Comparison of ENCODE assay signal across 23 cellular contexts in the genomic region with DNA sequence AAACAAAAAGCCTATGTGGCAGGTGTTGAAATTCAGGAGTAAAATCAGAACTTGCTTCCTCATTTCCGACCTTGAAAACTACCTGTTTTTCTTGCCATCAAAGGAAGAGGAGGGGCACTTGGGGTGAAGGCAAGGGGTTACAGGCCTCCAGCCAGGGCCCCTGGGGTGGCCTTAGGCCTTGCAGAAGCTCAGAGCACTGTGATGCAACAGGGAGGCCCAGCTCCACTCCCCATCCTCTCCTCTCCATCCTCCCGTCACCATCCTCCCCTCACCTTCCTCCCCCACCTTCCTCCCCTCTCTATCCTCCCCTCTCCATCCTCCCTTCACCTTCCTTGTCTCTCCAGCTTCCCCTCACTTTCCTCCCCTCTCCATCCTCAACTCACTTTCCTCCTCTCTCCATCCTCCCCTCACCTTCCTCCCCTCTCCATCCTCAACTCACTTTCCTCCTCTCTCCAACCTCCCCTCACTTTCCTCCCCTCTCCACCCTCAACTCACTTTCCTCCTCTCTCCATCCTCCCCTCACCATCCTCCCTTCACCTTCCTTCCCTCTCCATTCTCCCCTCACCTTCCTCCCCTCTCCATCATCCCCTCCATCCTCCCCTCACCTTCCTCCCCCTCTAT.
DNase-seq lines count a peak whose midpoint lies in the region; ATAC-seq, FAIRE-seq and TF ChIP-seq lines count a peak whose summit lies in the region.
"Had no signal": no experiment of that assay in that cellular context is flagged by ENCODE, and none has a peak within 500 bp of the region (broad histone marks: within the 10 kb centered on the region; RNA-seq: fewer than 3 reads in every experiment).

No MANE protein-coding gene starts in this region.

- no peak overlapping the region for H3K9ac ChIP-seq in K562 (ENCODE audit: insufficient read depth in 1 of 2, low read depth in 2 of 2, low read length in 2 of 2)

- intact Hi-C loops in K562 (cut with micrococcal nuclease) = no loop called here

- H3K36me3 Mint-ChIP-seq in activated T-cell treated with anti-CD3 and anti-CD28 coated beads, Interleukin-2, amount 50 U/mL, for 72 hours (ENCODE audit: insufficient read depth in 2 of 2) = no peaks in the 10 kb centered on the region
- H3K36me3 Mint-ChIP-seq in activated T-cell treated with anti-CD3 and anti-CD28 coated beads, Interleukin-2, amount 50 U/mL, for 4 hours (ENCODE audit: insufficient read depth) = no peaks in the 10 kb centered on the region
- H3K36me3 Mint-ChIP-seq in stimulated activated naive B cell treated with anti-CD40 and anti-IgM and Interleukin-4, amounts not matched to agents 10 μg/mL and 1 μg/mL and 100 μg/mL, for 72 hours = no peaks in the 10 kb centered on the region
- H3K36me3 Mint-ChIP-seq: activated CD8-positive, alpha-beta memory T cell treated with anti-CD3 and anti-CD28 coated beads, Interleukin-2, amount 10 ng/mL, durations not matched to agents 7 days and 5 days; activated naive CD8-positive, alpha-beta T cell treated with anti-CD3 and anti-CD28 coated beads, Interleukin-2, amount 10 ng/mL, durations not matched to agents 7 days and 5 days; CD14-positive monocyte; mesothelial cell of epicardium had no signal

- no peak for FAIRE-seq in K562 (lab: Jason Lieb, UNC)
- FAIRE-seq: RCC 7860 had no signal

- H3K9me3 Mint-ChIP-seq in activated T-cell treated with anti-CD3 and anti-CD28 coated beads, Interleukin-2, amount 50 U/mL, for 72 hours = no peaks in the 10 kb centered on the region
- H3K9me3 Mint-ChIP-seq in activated T-cell treated with anti-CD3 and anti-CD28 coated beads, Interleukin-2, amount 50 U/mL, for 4 hours = no peaks in the 10 kb centered on the region
- H3K9me3 Mint-ChIP-seq in stimulated activated naive B cell treated with anti-CD40 and anti-IgM and Interleukin-4, amounts not matched to agents 10 μg/mL and 1 μg/mL and 100 μg/mL, for 72 hours = no peaks in the 10 kb centered on the region
- H3K9me3 Mint-ChIP-seq: activated naive CD8-positive, alpha-beta T cell treated with anti-CD3 and anti-CD28 coated beads, Interleukin-2, amount 10 ng/mL, durations not matched to agents 7 days and 5 days; CD14-positive monocyte; mesothelial cell of epicardium; nephron had no signal

- no peak for TF ChIP-seq EP300 in K562 (IDR thresholded peaks at IDR 0.05; ENCODE audit: low read length)

- TF ChIP-seq CTCF in GM13977 (IDR thresholded peaks at IDR 0.05; ENCODE audit: extremely low read depth, insufficient read depth, missing control alignments) (no peak), K562 (IDR thresholded peaks at IDR 0.05 in 2 of 3, conservative IDR thresholded peaks at IDR 0.05 in 1 of 3; ENCODE audit: insufficient read depth in 2 of 3, low read depth in 1 of 3, low read length in 3 of 3) (no peak)

- H4K20me1 ChIP-seq in K562 (replicated peaks; ENCODE audit: control insufficient read depth, insufficient read depth, low read length) = peaks cover 4% of the 10 kb centered on the region; the same call in 1 of the 2 replicates

- no peak overlapping the region for H2AFZ ChIP-seq in K562 (ENCODE audit: low read depth, low read length)

- no peaks in the 10 kb centered on the region for H3K9me3 ChIP-seq in K562 (replicated peaks; ENCODE audit: control insufficient read depth, insufficient read depth, low read depth, low read length)
- H3K9me3 ChIP-seq: heart left ventricle, sigmoid colon, suprapubic skin had no signal

- CTCF ChIA-PET in K562 (lab: Yijun Ruan, JAX; ENCODE audit: low intra/inter-chr PET ratio) = no interaction called here

- DNase-seq in activated T-cell treated with anti-CD3 and anti-CD28 coated beads, Interleukin-2, amount 50 U/mL, for 72 hours = peak in 1 of 2 donors; percentile 15
- no peak for DNase-seq in activated T-cell treated with anti-CD3 and anti-CD28 coated beads, Interleukin-2, amount 50 U/mL, for 4 hours
- DNase-seq in GM13977 (ENCODE audit: low spot score) = peak; percentile 52
- no peak for DNase-seq in K562 (ENCODE audit: extremely low read depth in 1 of 4, low spot score in 3 of 4)
- no peak for DNase-seq in stimulated activated naive B cell treated with anti-CD40 and anti-IgM and Interleukin-4, amounts not matched to agents 10 μg/mL and 1 μg/mL and 100 μg/mL, for 72 hours
- no peak for DNase-seq in iPS-NIHi11 (ENCODE audit: low spot score)
- DNase-seq in iPS-NIHi7 (ENCODE audit: extremely low spot score) = no peak
- DNase-seq: activated CD4-positive, CD25-positive, alpha-beta regulatory T cell; activated CD8-positive, alpha-beta memory T cell treated with anti-CD3 and anti-CD28 coated beads, Interleukin-2, amount 10 ng/mL, durations not matched to agents 7 days and 5 days; activated naive CD8-positive, alpha-beta T cell treated with anti-CD3 and anti-CD28 coated beads, Interleukin-2, amount 10 ng/mL, durations not matched to agents 7 days and 5 days; cerebellar nuclear complex; NCI-H1436; NCI-H510A; sigmoid colon had no signal

- in situ Hi-C loops in GM13977 (cut with MboI; ENCODE audit: low pct_unique_long_range_greater_than_20kb, low sequenced_read_pairs, unreplicated experiment) = no loop called here
- in situ Hi-C loops in K562 (cut with MboI) = no loop called here

- BruUV-seq in K562 (replicated peaks; lab: Mats Ljungman, UMichigan) = no TSS peak

- TF ChIP-seq POLR2A in K562 (conservative IDR thresholded peaks at IDR 0.05) = no peak

- POLR2A ChIA-PET in K562 (lab: Yijun Ruan, JAX) = no interaction called here

- no peaks in the 10 kb centered on the region for H3K27me3 Mint-ChIP-seq in activated T-cell treated with anti-CD3 and anti-CD28 coated beads, Interleukin-2, amount 50 U/mL, for 72 hours (ENCODE audit: low read depth)
- H3K27me3 Mint-ChIP-seq in activated T-cell treated with anti-CD3 and anti-CD28 coated beads, Interleukin-2, amount 50 U/mL, for 4 hours (ENCODE audit: low read depth) = peaks cover 5% of the 10 kb centered on the region
- peaks cover 22 to 42% of the 10 kb centered on the region in 2 donors for H3K27me3 Mint-ChIP-seq in stimulated activated naive B cell treated with anti-CD40 and anti-IgM and Interleukin-4, amounts not matched to agents 10 μg/mL and 1 μg/mL and 100 μg/mL, for 72 hours
- H3K27me3 Mint-ChIP-seq: activated naive CD8-positive, alpha-beta T cell treated with anti-CD3 and anti-CD28 coated beads, Interleukin-2, amount 10 ng/mL, durations not matched to agents 7 days and 5 days had no signal

- TF ChIP-seq RAD21 in K562 (CRISPR knock-in tag; conservative IDR thresholded peaks at IDR 0.05 in 1 of 2, IDR thresholded peaks at IDR 0.05 in 1 of 2) = no peak

- no peaks in the 10 kb centered on the region for H3K79me2 ChIP-seq in K562 (ENCODE audit: control insufficient read depth, insufficient read depth, low read length)

- no peak overlapping the region for H3K4me3 Mint-ChIP-seq in activated T-cell treated with anti-CD3 and anti-CD28 coated beads, Interleukin-2, amount 50 U/mL, for 72 hours
- no peak overlapping the region for H3K4me3 Mint-ChIP-seq in activated T-cell treated with anti-CD3 and anti-CD28 coated beads, Interleukin-2, amount 50 U/mL, for 4 hours
- no peak overlapping the region for H3K4me3 Mint-ChIP-seq in stimulated activated naive B cell treated with anti-CD40 and anti-IgM and Interleukin-4, amounts not matched to agents 10 μg/mL and 1 μg/mL and 100 μg/mL, for 72 hours
- H3K4me3 Mint-ChIP-seq: activated CD8-positive, alpha-beta memory T cell treated with anti-CD3 and anti-CD28 coated beads, Interleukin-2, amount 10 ng/mL, durations not matched to agents 7 days and 5 days; activated naive CD8-positive, alpha-beta T cell treated with anti-CD3 and anti-CD28 coated beads, Interleukin-2, amount 10 ng/mL, durations not matched to agents 7 days and 5 days; CD14-positive monocyte; mesothelial cell of epicardium; nephron had no signal

- peaks cover 2% of the 10 kb centered on the region for H3K9me1 ChIP-seq in K562 (ENCODE audit: control insufficient read depth, insufficient read depth, low read length)

- no peak overlapping the region for H3K4me3 ChIP-seq in K562
- H3K4me3 ChIP-seq: heart left ventricle, sigmoid colon, suprapubic skin had no signal

- 7% methylated on average over 1 of the region's 2 CpGs for WGBS in K562 (ENCODE audit: insufficient coverage, low coverage, missing lambda C conversion rate)

- H3K27ac Mint-ChIP-seq in activated T-cell treated with anti-CD3 and anti-CD28 coated beads, Interleukin-2, amount 50 U/mL, for 72 hours = no peak overlapping the region
- H3K27ac Mint-ChIP-seq in stimulated activated naive B cell treated with anti-CD40 and anti-IgM and Interleukin-4, amounts not matched to agents 10 μg/mL and 1 μg/mL and 100 μg/mL, for 72 hours = peak overlapping the region; percentile 20
- H3K27ac Mint-ChIP-seq: activated CD8-positive, alpha-beta memory T cell treated with anti-CD3 and anti-CD28 coated beads, Interleukin-2, amount 10 ng/mL, durations not matched to agents 7 days and 5 days; activated naive CD8-positive, alpha-beta T cell treated with anti-CD3 and anti-CD28 coated beads, Interleukin-2, amount 10 ng/mL, durations not matched to agents 7 days and 5 days; CD14-positive monocyte; mesothelial cell of epicardium; nephron had no signal

- H3K27ac ChIP-seq in K562 (ENCODE audit: extremely low read depth, low read depth, low read length) = no peak overlapping the region
- H3K27ac ChIP-seq: heart left ventricle, HL-60, sigmoid colon, suprapubic skin had no signal

- H3K27me3 ChIP-seq in K562 (ENCODE audit: control insufficient read depth in 2 of 2, insufficient read depth in 2 of 2, low read length in 2 of 2) = peaks cover 24 to 69% of the 10 kb centered on the region in 2 experiments; a peak in 4 of 5 replicates
- H3K27me3 ChIP-seq: heart left ventricle, sigmoid colon, suprapubic skin had no signal

- peaks cover 0 to 8% of the 10 kb centered on the region in 2 experiments; a peak in 1 of 5 replicates for H3K4me1 ChIP-seq in K562 (replicated peaks in 1 of 2; ENCODE audit: control insufficient read depth in 2 of 2, insufficient read depth in 2 of 2, low read length in 2 of 2)

- no peak overlapping the region for H3K4me2 ChIP-seq in K562 (ENCODE audit: insufficient read depth, low read length)

- ATAC-seq in activated T-cell treated with anti-CD3 and anti-CD28 coated beads, Interleukin-2, amount 50 U/mL, for 72 hours (replicated peaks in 1 of 2) = peak; percentile 44 to 60
- ATAC-seq in activated T-cell treated with anti-CD3 and anti-CD28 coated beads, Interleukin-2, amount 50 U/mL, for 4 hours = no peak
- no peak for ATAC-seq in K562
- ATAC-seq in stimulated activated naive B cell treated with anti-CD40 and anti-IgM and Interleukin-4, amounts not matched to agents 10 μg/mL and 1 μg/mL and 100 μg/mL, for 72 hours (replicated peaks) = peak; percentile 73 to 75
- no peak for ATAC-seq in HG03175 (IDR thresholded peaks at IDR 0.05; ENCODE audit: unreplicated experiment)
- ATAC-seq: activated CD8-positive, alpha-beta memory T cell treated with anti-CD3 and anti-CD28 coated beads, Interleukin-2, amount 10 ng/mL, durations not matched to agents 7 days and 5 days; left lobe of liver had no signal

- peaks cover 11% of the 10 kb centered on the region for H3K4me1 Mint-ChIP-seq in activated T-cell treated with anti-CD3 and anti-CD28 coated beads, Interleukin-2, amount 50 U/mL, for 72 hours (ENCODE audit: low read depth)
- peaks cover 7% of the 10 kb centered on the region for H3K4me1 Mint-ChIP-seq in activated T-cell treated with anti-CD3 and anti-CD28 coated beads, Interleukin-2, amount 50 U/mL, for 4 hours (ENCODE audit: low read depth)
- peaks cover 18 to 24% of the 10 kb centered on the region in 2 donors for H3K4me1 Mint-ChIP-seq in stimulated activated naive B cell treated with anti-CD40 and anti-IgM and Interleukin-4, amounts not matched to agents 10 μg/mL and 1 μg/mL and 100 μg/mL, for 72 hours
- H3K4me1 Mint-ChIP-seq: activated CD8-positive, alpha-beta memory T cell treated with anti-CD3 and anti-CD28 coated beads, Interleukin-2, amount 10 ng/mL, durations not matched to agents 7 days and 5 days; CD14-positive monocyte; mesothelial cell of epicardium had no signal

- H3K36me3 ChIP-seq in K562 (ENCODE audit: control insufficient read depth, insufficient read depth, low read length) = no peaks in the 10 kb centered on the region
- H3K36me3 ChIP-seq: suprapubic skin had no signal

Comparison
In these comparisons a context has a peak if more than half of its experiments do, and no peak if none do; other contexts are left out.
1. ATAC-seq: peak in activated T-cell treated with anti-CD3 and anti-CD28 coated beads, Interleukin-2, amount 50 U/mL, for 72 hours (2 of 2) and stimulated activated naive B cell treated with anti-CD40 and anti-IgM and Interleukin-4, amounts not matched to agents 10 μg/mL and 1 μg/mL and 100 μg/mL, for 72 hours (2 of 2); none in activated T-cell treated with anti-CD3 and anti-CD28 coated beads, Interleukin-2, amount 50 U/mL, for 4 hours (0 of 2), K562 (single experiment) and HG03175 (single experiment).